In the genomic region with DNA sequence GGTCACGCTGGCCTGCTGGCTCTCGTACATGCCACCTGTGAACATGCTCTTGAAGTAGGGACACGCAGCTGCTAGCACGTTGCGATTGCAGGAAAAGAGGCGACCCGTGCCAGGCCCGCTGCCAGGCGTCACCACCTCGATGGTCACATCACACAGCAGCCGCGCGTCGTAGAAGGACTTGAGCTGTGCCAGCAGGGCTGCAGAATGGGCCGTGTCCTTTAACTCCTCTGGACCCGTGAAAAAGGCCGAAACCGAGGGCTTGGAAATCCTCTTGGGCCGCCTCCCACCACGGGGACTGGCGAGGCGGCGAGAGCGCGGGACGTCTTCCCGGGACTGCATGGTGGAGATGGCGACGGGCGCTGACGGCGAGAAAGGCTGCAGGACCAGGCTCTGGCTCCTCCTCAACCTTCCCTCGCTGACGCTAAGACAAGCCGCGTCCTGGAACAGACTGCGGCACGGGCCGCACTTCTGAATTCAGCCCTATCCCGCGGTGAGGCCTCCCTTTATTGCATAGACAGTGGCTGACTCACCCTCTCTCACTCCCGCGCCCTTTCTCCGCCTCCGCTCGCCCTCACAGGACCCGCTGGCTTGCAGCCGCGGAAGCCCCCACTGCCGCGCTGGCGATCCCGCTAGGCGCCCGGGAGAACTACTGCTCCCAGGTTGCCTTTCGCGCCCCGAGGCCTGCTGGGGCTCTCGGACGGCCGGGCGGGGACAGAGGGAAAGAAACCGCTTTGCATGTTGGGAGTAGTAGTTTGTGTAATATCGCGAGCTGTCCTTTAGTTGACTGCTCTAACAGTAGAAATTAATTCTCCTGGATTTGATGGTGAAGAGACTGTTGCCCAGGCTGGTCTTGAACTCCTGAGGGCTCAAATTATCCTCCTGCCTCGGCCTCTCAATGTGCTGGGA, we compare ENCODE assay signal across 8 cellular contexts. TPM values are rescaled to one million over a fixed set of nuclear protein-coding genes. Genes with fewer than 3 reads are reported as not detected.
DNase-seq lines count a peak whose midpoint lies in the region; ATAC-seq, FAIRE-seq and TF ChIP-seq lines count a peak whose summit lies in the region.

A gene with protein sequence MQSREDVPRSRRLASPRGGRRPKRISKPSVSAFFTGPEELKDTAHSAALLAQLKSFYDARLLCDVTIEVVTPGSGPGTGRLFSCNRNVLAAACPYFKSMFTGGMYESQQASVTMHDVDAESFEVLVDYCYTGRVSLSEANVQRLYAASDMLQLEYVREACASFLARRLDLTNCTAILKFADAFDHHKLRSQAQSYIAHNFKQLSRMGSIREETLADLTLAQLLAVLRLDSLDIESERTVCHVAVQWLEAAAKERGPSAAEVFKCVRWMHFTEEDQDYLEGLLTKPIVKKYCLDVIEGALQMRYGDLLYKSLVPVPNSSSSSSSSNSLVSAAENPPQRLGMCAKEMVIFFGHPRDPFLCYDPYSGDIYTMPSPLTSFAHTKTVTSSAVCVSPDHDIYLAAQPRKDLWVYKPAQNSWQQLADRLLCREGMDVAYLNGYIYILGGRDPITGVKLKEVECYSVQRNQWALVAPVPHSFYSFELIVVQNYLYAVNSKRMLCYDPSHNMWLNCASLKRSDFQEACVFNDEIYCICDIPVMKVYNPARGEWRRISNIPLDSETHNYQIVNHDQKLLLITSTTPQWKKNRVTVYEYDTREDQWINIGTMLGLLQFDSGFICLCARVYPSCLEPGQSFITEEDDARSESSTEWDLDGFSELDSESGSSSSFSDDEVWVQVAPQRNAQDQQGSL (minus strand): TSS at position 651 of the 906 bp plus-strand sequence. CDS start 312 bp downstream, at position 339.

- TF ChIP-seq CTCF in BE2C (IDR thresholded peaks at IDR 0.05; ENCODE audit: low read depth, low read length) (no peak), keratinocyte (optimal IDR thresholded peaks at IDR 0.05 in 1 of 3, IDR thresholded peaks at IDR 0.05 in 1 of 3, conservative IDR thresholded peaks at IDR 0.05 in 1 of 3; ENCODE audit: extremely low read depth in 1 of 3, insufficient read depth in 2 of 3, low read length in 3 of 3) (no peak)

- H3K27ac ChIP-seq in keratinocyte (ENCODE audit: control insufficient read depth, insufficient read depth, low read length): peak within 1 kb of the TSS; percentile 68

- H3K4me2 ChIP-seq in keratinocyte (ENCODE audit: control insufficient read depth, extremely low read depth, insufficient read depth, low read depth, low read length): peak within 1 kb of the TSS; percentile 81

- H3K9ac ChIP-seq in keratinocyte (ENCODE audit: control insufficient read depth, extremely low read depth, insufficient read depth, low read length): peak within 1 kb of the TSS; percentile 79

- H4K20me1 ChIP-seq in keratinocyte (ENCODE audit: control insufficient read depth, extremely low read depth, insufficient read depth, low read length): no peaks in the 10 kb centered on the region

- peak; percentile 93 for ATAC-seq in HG03442 (IDR thresholded peaks at IDR 0.05; ENCODE audit: unreplicated experiment)

- FAIRE-seq in GM19239 (lab: Jason Lieb, UNC): peak; percentile 95
- peak; percentile 5 for FAIRE-seq in keratinocyte (lab: Jason Lieb, UNC)

- no peaks in the 10 kb centered on the region for H3K9me1 ChIP-seq in keratinocyte (ENCODE audit: control insufficient read depth, extremely low read depth, insufficient read depth, low read length)

- DNase-seq in BE2C (peak; percentile 96), GM19239 (ENCODE audit: insufficient read length, low spot score) (peak; percentile 71), NCI-H510A treated with DMSO at 0.1 percent for 48 hours (lab: John Stamatoyannopoulos, UW) (peak; percentile 33), cerebellum (ENCODE audit: low spot score) (peak; percentile 91), keratinocyte (ENCODE audit: low read depth, low spot score) (peak; percentile 54)
- peak; percentile 86 for DNase-seq in activated CD4-positive, alpha-beta T cell treated with anti-CD3 and anti-CD28 coated beads for 1 hour
- peak; percentile 83 to 93 (median 92) for DNase-seq in stimulated activated CD4-positive, alpha-beta T cell treated with anti-CD3 and anti-CD28 coated beads, Interleukin-12 subunit alpha, Interleukin-12 subunit beta, amount 100 ng/mL, for 48 hours (ENCODE audit: low read depth in 2 of 3, low spot score in 1 of 3)

- dilution Hi-C loops in keratinocyte (cut with MboI; ENCODE audit: extremely low pct_ligation_motif_present, low sequenced_read_pairs): no loop called here

- peak within 1 kb of the TSS; percentile 96 for H2AFZ ChIP-seq in keratinocyte (ENCODE audit: control insufficient read depth, low read length)

- H3K9me3 ChIP-seq in BE2C (no peaks in the 10 kb centered on the region), keratinocyte (ENCODE audit: control insufficient read depth, low read depth, low read length) (peaks cover 2% of the 10 kb centered on the region)

- no peaks in the 10 kb centered on the region for H3K4me1 ChIP-seq in BE2C
- no peaks in the 10 kb centered on the region for H3K4me1 ChIP-seq in keratinocyte (ENCODE audit: control insufficient read depth, extremely low read depth, insufficient read depth, low read length)

- H3K36me3 ChIP-seq in BE2C (peaks cover 9% of the 10 kb centered on the region), keratinocyte (ENCODE audit: control insufficient read depth in 2 of 2, extremely low read depth in 1 of 2, insufficient read depth in 2 of 2, low read length in 2 of 2) (peaks cover 0 to 1% of the 10 kb centered on the region in 2 experiments)

- H3K27me3 ChIP-seq in BE2C: no peaks in the 10 kb centered on the region
- no peaks in the 10 kb centered on the region for H3K27me3 ChIP-seq in keratinocyte (ENCODE audit: control insufficient read depth, extremely low read depth, insufficient read depth, low read length)

- H3K4me3 ChIP-seq in BE2C (ENCODE audit: low read depth, low read length) (peak within 1 kb of the TSS; percentile 65), keratinocyte (ENCODE audit: control insufficient read depth in 2 of 3, extremely low read depth in 1 of 3, insufficient read depth in 2 of 3, low read depth in 1 of 3, low read length in 3 of 3) (peak within 1 kb of the TSS; percentile 48 to 76 (median 60))

- H3K79me2 ChIP-seq in keratinocyte (ENCODE audit: control insufficient read depth, insufficient read depth, low read length): peaks cover 7% of the 10 kb centered on the region

RNA-seq across cellular contexts. Expression of the gene that starts here (rescaled TPM):
- 11.4 TPM for polyA plus RNA-seq in BE2C (2012; ENCODE audit: insufficient read depth, insufficient read length, low read depth)
- 23.5 TPM for total RNA-seq in cerebellum
- polyA plus RNA-seq in keratinocyte: 2.8 to 3.4 TPM (median 3.2 TPM) in 3 replicates
- polyA plus RNA-seq in keratinocyte (2011; ENCODE audit: low read depth): 0.82 TPM
- 1.4 and 2.3 TPM in 2 replicates for polyA plus RNA-seq in keratinocyte (2011; cell fraction: cytosol; rRNA removed)
- polyA plus RNA-seq in keratinocyte (2011; cell fraction: nucleus; rRNA removed): 3.0 and 3.9 TPM in 2 replicates
- polyA plus RNA-seq in keratinocyte (2012; ENCODE audit: low replicate concordance): 1.7 and 2.6 TPM in 2 replicates
- polyA minus RNA-seq in keratinocyte: 4.3 to 11.4 TPM (median 9.8 TPM) in 3 replicates
- 4.2 TPM for polyA minus RNA-seq in keratinocyte (2011; cell fraction: cytosol; rRNA and poly(A)+ RNA removed)
- polyA minus RNA-seq in keratinocyte (2011; cell fraction: nucleus; rRNA and poly(A)+ RNA removed): 6.1 and 8.2 TPM in 2 replicates

Comparison
In these comparisons a context has a peak if more than half of its experiments do, and no peak if none do; other contexts are left out.
1. Peak in every context shown above with its lines: DNase-seq, ATAC-seq, H3K4me3 ChIP-seq and H3K27ac ChIP-seq.
2. DNase-seq: peak in every context shown above with its lines; median percentile 96 in BE2C; 92 in stimulated activated CD4-positive, alpha-beta T cell treated with anti-CD3 and anti-CD28 coated beads, Interleukin-12 subunit alpha, Interleukin-12 subunit beta, amount 100 ng/mL, for 48 hours; 91 in cerebellum; 86 in activated CD4-positive, alpha-beta T cell treated with anti-CD3 and anti-CD28 coated beads for 1 hour; 71 in GM19239; 54 in keratinocyte; 33 in NCI-H510A treated with DMSO at 0.1 percent for 48 hours.